In genomic region chr9:131714161-131714646, GRCh38 we compare ENCODE assay signal across 9 cellular contexts. TPM values are rescaled to one million over a fixed set of nuclear protein-coding genes. Genes with fewer than 3 reads are reported as not detected.
DNase-seq lines count a peak whose midpoint lies in the region; ATAC-seq and TF ChIP-seq lines count a peak whose summit lies in the region.
"Had no signal": no experiment of that assay in that cellular context is flagged by ENCODE, and none has a peak within 500 bp of the region (broad histone marks: within the 10 kb centered on the region; RNA-seq: fewer than 3 reads in every experiment).

No MANE protein-coding gene starts in this region.

- H3K4me3 ChIP-seq in sigmoid colon: peak overlapping the region in 1 of 4 donors; percentile 8

- TF ChIP-seq EP300 in sigmoid colon (IDR thresholded peaks at IDR 0.05): no peak

- no peak for TF ChIP-seq POLR2A in sigmoid colon (IDR thresholded peaks at IDR 0.05)

- peaks cover 0 to 49% (median 33%) of the 10 kb centered on the region in 4 donors for H3K4me1 ChIP-seq in sigmoid colon

- no peaks in the 10 kb centered on the region for H3K36me3 ChIP-seq in sigmoid colon

- 69 to 71% methylated on average over 10 of the region's 10 CpGs for WGBS in sigmoid colon, 2 donors

- DNase-seq in EH (ENCODE audit: low read depth) (peak; percentile 90), brain pericyte (ENCODE audit: low read depth, low spot score) (peak; percentile 26), left cardiac atrium (peak; percentile 80), sigmoid colon (peak; percentile 90), superior temporal gyrus (ENCODE audit: extremely low spot score) (no peak)
- DNase-seq: DMS79 treated with DMSO at 0.1 percent for 48 hours had no signal

- ATAC-seq in left cardiac atrium (peak; percentile 75 to 83), HG02970 (IDR thresholded peaks at IDR 0.05; ENCODE audit: low FRiP score, unreplicated experiment) (no peak), HG02763 (IDR thresholded peaks at IDR 0.05; ENCODE audit: unreplicated experiment) (no peak), HG03025 (IDR thresholded peaks at IDR 0.05; ENCODE audit: low FRiP score, unreplicated experiment) (no peak)

- intact Hi-C loops in left cardiac atrium (cut with DNase I) (no loop called here), sigmoid colon (cut with DNase I) (no loop called here)

- H3K27me3 ChIP-seq in sigmoid colon: no peaks in the 10 kb centered on the region

- H3K27ac ChIP-seq in sigmoid colon: peak overlapping the region; percentile 66 to 86 (median 82)

- TF ChIP-seq CTCF in sigmoid colon (IDR thresholded peaks at IDR 0.05): no peak

- H3K9me3 ChIP-seq in sigmoid colon: no peaks in the 10 kb centered on the region

RNA-seq across cellular contexts. Expression of gene RAPGEF1, which starts 25.7 kb away (rescaled TPM):
- total RNA-seq in left cardiac atrium: 100 to 1,000 TPM; 108 to 109 TPM
- total RNA-seq in sigmoid colon: 10 to 100 TPM; 41.7 to 58.2 (median 49.0) TPM
- polyA plus RNA-seq in sigmoid colon: 10 to 100 TPM; 14.4 to 45.3 (median 20.3) TPM

Comparison
In these comparisons a context has a peak if more than half of its experiments do, and no peak if none do; other contexts are left out.
1. ATAC-seq: peak in left cardiac atrium (2 of 2); none in HG02970 (single experiment), HG02763 (single experiment) and HG03025 (single experiment).